Comparison of ENCODE assay signal across 1 cellular context in genomic region chr1:155241851-155242264, GRCh38.
TF ChIP-seq lines count a peak whose summit lies in the region.

No MANE protein-coding gene starts in this region.

TF ChIP-seq in HepG2, 621 proteins besides CTCF, POLR2A, EP300 and RAD21:
- TF ChIP-seq ZNF597 (CRISPR knock-in tag; IDR thresholded peaks at IDR 0.05): no peak
- TF ChIP-seq ZNF629 (CRISPR knock-in tag; conservative IDR thresholded peaks at IDR 0.05): peak; percentile 67
- no peak for TF ChIP-seq HMG20B (CRISPR knock-in tag; conservative IDR thresholded peaks at IDR 0.05)
